26 cellular contexts compared by ENCODE assay signal in the genomic region with DNA sequence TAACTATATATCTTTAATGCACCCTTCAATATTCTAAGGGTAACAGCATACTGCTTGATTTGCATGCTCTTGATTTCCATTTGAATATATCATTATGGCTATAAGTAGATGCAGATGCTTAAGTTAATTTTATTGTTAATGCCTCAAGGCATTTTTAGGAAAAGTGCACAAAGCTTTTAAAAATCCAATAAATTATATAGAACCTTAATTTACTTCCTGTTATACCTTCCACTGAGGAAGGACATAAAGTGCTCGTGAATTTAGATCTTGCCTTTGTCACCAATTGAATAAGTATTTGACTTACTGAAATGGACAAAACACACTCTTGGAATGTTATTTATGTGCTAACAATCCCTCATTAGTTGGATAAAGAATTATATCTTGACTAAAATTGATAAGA.
DNase-seq lines count a peak whose midpoint lies in the region; ATAC-seq, FAIRE-seq and TF ChIP-seq lines count a peak whose summit lies in the region.
"Had no signal": no experiment of that assay in that cellular context is flagged by ENCODE, and none has a peak within 500 bp of the region (broad histone marks: within the 10 kb centered on the region; RNA-seq: fewer than 3 reads in every experiment).

No MANE protein-coding gene starts in this region.

- POLR2A ChIA-PET in SK-N-SH (lab: Yijun Ruan, JAX), result no interaction called here

- no peak overlapping the region for H3K4me2 ChIP-seq in SK-N-SH
- H3K4me2 ChIP-seq: A549, BLaER1 had no signal

- H3K36me3 Mint-ChIP-seq in mesothelial cell of epicardium, result peaks cover 4% of the 10 kb centered on the region
- H3K36me3 Mint-ChIP-seq: CD14-positive monocyte; CD4-positive, alpha-beta memory T cell; CD4-positive, CD25-positive, alpha-beta regulatory T cell; CD8-positive, alpha-beta memory T cell had no signal

- H3K9ac ChIP-seq in SK-N-SH, result no peak overlapping the region
- H3K9ac ChIP-seq: BLaER1 had no signal

- no peak overlapping the region for H3K4me3 Mint-ChIP-seq in mesothelial cell of epicardium
- H3K4me3 Mint-ChIP-seq: CD14-positive monocyte; CD4-positive, alpha-beta memory T cell; CD4-positive, CD25-positive, alpha-beta regulatory T cell; CD8-positive, alpha-beta memory T cell had no signal

- TF ChIP-seq EP300 in SK-N-SH (IDR thresholded peaks at IDR 0.05; ENCODE audit: borderline replicate concordance in 1 of 2, low read depth in 1 of 2, low read length in 1 of 2), result no peak

- H3K27ac Mint-ChIP-seq in mesothelial cell of epicardium, result peak overlapping the region; percentile 60
- H3K27ac Mint-ChIP-seq: CD14-positive monocyte; CD4-positive, alpha-beta memory T cell; CD4-positive, CD25-positive, alpha-beta regulatory T cell; CD8-positive, alpha-beta memory T cell had no signal

- no peaks in the 10 kb centered on the region for H3K36me3 ChIP-seq in SK-N-SH (replicated peaks in 1 of 2; ENCODE audit: control insufficient read depth in 1 of 2, insufficient read depth in 2 of 2, low read length in 1 of 2)
- no peaks in the 10 kb centered on the region for H3K36me3 ChIP-seq in small intestine (ENCODE audit: control insufficient read depth in 2 of 2, insufficient read depth in 2 of 2, low read length in 2 of 2)
- H3K36me3 ChIP-seq: BE2C, BLaER1 had no signal

- H3K4me1 ChIP-seq in SK-N-SH (ENCODE audit: control insufficient read depth in 1 of 2, insufficient read depth in 2 of 2, low read depth in 1 of 2, low read length in 1 of 2) (peaks cover 0 to 5% of the 10 kb centered on the region in 2 experiments; a peak in 2 of 4 replicates), small intestine (ENCODE audit: control insufficient read depth in 2 of 2, insufficient read depth in 1 of 2, low read depth in 1 of 2, low read length in 1 of 2) (no peaks in the 10 kb centered on the region)
- H3K4me1 ChIP-seq: A549, BE2C, BLaER1 had no signal

- no peaks in the 10 kb centered on the region for H3K27me3 Mint-ChIP-seq in mesothelial cell of epicardium (ENCODE audit: low read depth)
- H3K27me3 Mint-ChIP-seq: CD4-positive, CD25-positive, alpha-beta regulatory T cell had no signal

- H3K9me3 Mint-ChIP-seq in mesothelial cell of epicardium, result peaks cover 13% of the 10 kb centered on the region

- no peaks in the 10 kb centered on the region for H3F3A ChIP-seq in SK-N-SH (replicated peaks; ENCODE audit: insufficient read depth)

- CTCF ChIA-PET in SK-N-SH (lab: Yijun Ruan, JAX), result interaction anchor here (1.0 to 1.9 kb wide), 3 partner anchors 16 to 36 kb away, joined by 3 to 8 read pairs (median 5); no protein-coding TSS in a partner anchor

- no peak overlapping the region for H3K4me3 ChIP-seq in SK-N-SH (ENCODE audit: low read depth in 2 of 2, low read length in 1 of 2)
- H3K4me3 ChIP-seq in small intestine (ENCODE audit: low read depth in 1 of 2, low read length in 2 of 2), result no peak overlapping the region
- H3K4me3 ChIP-seq: A549, BLaER1 had no signal

- no peaks in the 10 kb centered on the region for H3K9me3 ChIP-seq in SK-N-SH
- no peaks in the 10 kb centered on the region for H3K9me3 ChIP-seq in small intestine (ENCODE audit: control insufficient read depth, low read depth)
- H3K9me3 ChIP-seq: BE2C, BLaER1 had no signal

- H3K27me3 ChIP-seq in SK-N-SH (ENCODE audit: insufficient read depth) (no peaks in the 10 kb centered on the region), small intestine (ENCODE audit: control insufficient read depth in 2 of 2, insufficient read depth in 2 of 2, low read length in 2 of 2) (no peaks in the 10 kb centered on the region)
- H3K27me3 ChIP-seq: BE2C had no signal

- H3K9me2 ChIP-seq in SK-N-SH, result no peaks in the 10 kb centered on the region

- DNase-seq in SK-N-SH (no peak), NCI-H526 treated with DMSO at 0.1 percent for 48 hours (lab: John Stamatoyannopoulos, UW) (peak; percentile 45), mesothelial cell of epicardium (ENCODE audit: low spot score in 2 of 2, unreplicated experiment in 2 of 2) (no peak), cerebellum (ENCODE audit: low spot score) (no peak), small intestine (no peak)
- DNase-seq: ACHN; BE2C; C1 segment of cervical spinal cord; CD4-positive, alpha-beta memory T cell; CD4-positive, CD25-positive, alpha-beta regulatory T cell; CD8-positive, alpha-beta memory T cell; COR-L47; DMS 273 treated with DMSO at 0.1 percent for 48 hours; DMS153; DMS53; DMS79; DND-41; EL; GDM1 had no signal

- FAIRE-seq in small intestine (lab: Jason Lieb, UNC), result no peak
- FAIRE-seq: A549, GM12891, GM19239 had no signal

- TF ChIP-seq CTCF in SK-N-SH (IDR thresholded peaks at IDR 0.05), result no peak
- no peak for TF ChIP-seq CTCF in mesothelial cell of epicardium (IDR thresholded peaks at IDR 0.05; ENCODE audit: unreplicated experiment)

- H3K27ac ChIP-seq in SK-N-SH (ENCODE audit: low read depth in 2 of 2, low read length in 1 of 2), result no peak overlapping the region
- H3K27ac ChIP-seq in small intestine (ENCODE audit: low read depth in 1 of 2, low read length in 1 of 2), result no peak overlapping the region
- H3K27ac ChIP-seq: 22Rv1, A549, BLaER1 had no signal

- H3K79me2 ChIP-seq in SK-N-SH (ENCODE audit: insufficient read depth), result no peaks in the 10 kb centered on the region

- 66% methylated on average over 1 of the region's 1 CpG for WGBS in SK-N-SH (ENCODE audit: low lambda C conversion rate)
- WGBS in small intestine, 3 donors, result 40 to 66% (median 57%) methylated on average over 1 of the region's 1 CpG

- TF ChIP-seq RAD21 in SK-N-SH (IDR thresholded peaks at IDR 0.05; ENCODE audit: low read length), result no peak

- H4K20me1 ChIP-seq in SK-N-SH (ENCODE audit: insufficient read depth), result no peaks in the 10 kb centered on the region
- H4K20me1 ChIP-seq: BLaER1 had no signal

- peaks cover 26% of the 10 kb centered on the region for H3K4me1 Mint-ChIP-seq in mesothelial cell of epicardium
- H3K4me1 Mint-ChIP-seq: CD14-positive monocyte; CD4-positive, alpha-beta memory T cell; CD4-positive, CD25-positive, alpha-beta regulatory T cell; CD8-positive, alpha-beta memory T cell had no signal

- H2AFZ ChIP-seq in SK-N-SH (ENCODE audit: low read depth), result no peak overlapping the region

- ATAC-seq in SK-N-SH treated with all-trans-retinoic acid at 6 μM for 48 hours, result no peak
- ATAC-seq: A549 had no signal

TF ChIP-seq in SK-N-SH treated with all-trans-retinoic acid at 6 μM for 48 hours, 23 proteins besides CTCF, POLR2A, EP300 and RAD21:
- TF ChIP-seq TCF4 (CRISPR knock-in tag; IDR thresholded peaks at IDR 0.05; ENCODE audit: borderline replicate concordance), result 0 out of 2 replicates have a peak, but pooled peaks have one; percentile 36
- TF ChIP-seq, protein P1, sequence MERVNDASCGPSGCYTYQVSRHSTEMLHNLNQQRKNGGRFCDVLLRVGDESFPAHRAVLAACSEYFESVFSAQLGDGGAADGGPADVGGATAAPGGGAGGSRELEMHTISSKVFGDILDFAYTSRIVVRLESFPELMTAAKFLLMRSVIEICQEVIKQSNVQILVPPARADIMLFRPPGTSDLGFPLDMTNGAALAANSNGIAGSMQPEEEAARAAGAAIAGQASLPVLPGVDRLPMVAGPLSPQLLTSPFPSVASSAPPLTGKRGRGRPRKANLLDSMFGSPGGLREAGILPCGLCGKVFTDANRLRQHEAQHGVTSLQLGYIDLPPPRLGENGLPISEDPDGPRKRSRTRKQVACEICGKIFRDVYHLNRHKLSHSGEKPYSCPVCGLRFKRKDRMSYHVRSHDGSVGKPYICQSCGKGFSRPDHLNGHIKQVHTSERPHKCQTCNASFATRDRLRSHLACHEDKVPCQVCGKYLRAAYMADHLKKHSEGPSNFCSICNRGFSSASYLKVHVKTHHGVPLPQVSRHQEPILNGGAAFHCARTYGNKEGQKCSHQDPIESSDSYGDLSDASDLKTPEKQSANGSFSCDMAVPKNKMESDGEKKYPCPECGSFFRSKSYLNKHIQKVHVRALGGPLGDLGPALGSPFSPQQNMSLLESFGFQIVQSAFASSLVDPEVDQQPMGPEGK (CRISPR knock-in tag; IDR thresholded peaks at IDR 0.05; ENCODE audit: borderline replicate concordance), result no peak

TF ChIP-seq in SK-N-SH, 30 proteins besides CTCF, POLR2A, EP300 and RAD21 (continues in another document):
- TF ChIP-seq POLR2AphosphoS5 (IDR thresholded peaks at IDR 0.05; ENCODE audit: low read depth, low read length) (no peak), ELF1 (IDR thresholded peaks at IDR 0.05) (no peak), CHD2 (IDR thresholded peaks at IDR 0.05; ENCODE audit: low read length, partially characterized antibody) (no peak), YY1 (IDR thresholded peaks at IDR 0.05; ENCODE audit: low read depth) (no peak), RFX5 (IDR thresholded peaks at IDR 0.05; ENCODE audit: low read length) (no peak), SMC3 (IDR thresholded peaks at IDR 0.05; ENCODE audit: low read depth, low read length) (no peak), TAF1 (IDR thresholded peaks at IDR 0.05; ENCODE audit: borderline replicate concordance, low read depth, low read length) (no peak), JUND (IDR thresholded peaks at IDR 0.05) (no peak), GATA2 (CRISPR knock-in tag; IDR thresholded peaks at IDR 0.05) (no peak), FOXJ3 (CRISPR knock-in tag; IDR thresholded peaks at IDR 0.05) (no peak), RXRA (IDR thresholded peaks at IDR 0.05; ENCODE audit: borderline replicate concordance, low read depth) (no peak)
- TF ChIP-seq, protein P2, sequence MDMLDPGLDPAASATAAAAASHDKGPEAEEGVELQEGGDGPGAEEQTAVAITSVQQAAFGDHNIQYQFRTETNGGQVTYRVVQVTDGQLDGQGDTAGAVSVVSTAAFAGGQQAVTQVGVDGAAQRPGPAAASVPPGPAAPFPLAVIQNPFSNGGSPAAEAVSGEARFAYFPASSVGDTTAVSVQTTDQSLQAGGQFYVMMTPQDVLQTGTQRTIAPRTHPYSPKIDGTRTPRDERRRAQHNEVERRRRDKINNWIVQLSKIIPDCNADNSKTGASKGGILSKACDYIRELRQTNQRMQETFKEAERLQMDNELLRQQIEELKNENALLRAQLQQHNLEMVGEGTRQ (IDR thresholded peaks at IDR 0.05; ENCODE audit: borderline replicate concordance, low read depth, low read length), result no peak
